9 cellular contexts compared by ENCODE assay signal in the genomic region with DNA sequence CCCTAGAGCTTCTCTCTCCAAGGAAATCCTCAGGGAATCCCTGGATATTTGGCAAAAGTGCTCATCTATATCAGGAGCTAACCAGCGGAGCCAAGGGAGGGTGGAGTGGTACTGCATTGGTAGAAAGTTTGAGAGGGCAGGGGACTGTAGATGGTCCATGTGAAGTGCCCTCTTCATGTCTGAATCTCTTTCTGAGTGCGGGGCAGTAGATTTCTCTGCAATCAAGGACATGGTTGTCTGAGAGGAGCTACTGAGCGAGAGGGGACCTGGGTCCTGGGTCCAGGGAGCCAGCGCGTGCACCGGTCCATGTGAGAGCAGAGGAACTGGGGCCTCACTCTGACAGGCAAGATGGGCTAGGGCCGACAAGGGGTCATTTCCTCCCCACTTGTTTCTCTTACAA. TPM values are rescaled to one million over a fixed set of nuclear protein-coding genes. Genes with fewer than 3 reads are reported as not detected.
DNase-seq lines count a peak whose midpoint lies in the region; ATAC-seq and TF ChIP-seq lines count a peak whose summit lies in the region.
"Had no signal": no experiment of that assay in that cellular context is flagged by ENCODE, and none has a peak within 500 bp of the region (broad histone marks: within the 10 kb centered on the region; RNA-seq: fewer than 3 reads in every experiment).

No MANE protein-coding gene starts in this region.

- peak overlapping the region; percentile 42 for H3K4me3 ChIP-seq in HAP-1
- H3K4me3 ChIP-seq in skeletal muscle cell (ENCODE audit: low read depth, low read length), result peak overlapping the region; percentile 53
- H3K4me3 ChIP-seq in effector memory CD4-positive, alpha-beta T cell (ENCODE audit: insufficient read depth, low read depth, low read length, poor library complexity, severe bottlenecking), result no peak overlapping the region

- peaks cover 20% of the 10 kb centered on the region for H3K4me1 ChIP-seq in HAP-1
- peaks cover 24% of the 10 kb centered on the region for H3K4me1 ChIP-seq in effector memory CD4-positive, alpha-beta T cell (ENCODE audit: control insufficient read depth, insufficient read depth, low read length, poor library complexity, severe bottlenecking)

- peak overlapping the region; percentile 68 for H3K4me3 Mint-ChIP-seq in WTC11
- H3K4me3 Mint-ChIP-seq in glutamatergic neuron (ENCODE audit: unreplicated experiment), result peak overlapping the region; percentile 81

- no peak for DNase-seq in HAP-1 (ENCODE audit: low spot score in 2 of 2)
- no peak for DNase-seq in WTC11 (ENCODE audit: low spot score)
- DNase-seq in glutamatergic neuron, result no peak
- no peak for DNase-seq in skeletal muscle cell (ENCODE audit: low read depth)
- no peak for DNase-seq in COR-L47 (lab: John Stamatoyannopoulos, UW)
- no peak for DNase-seq in effector memory CD4-positive, alpha-beta T cell
- DNase-seq in COLO668 (lab: John Stamatoyannopoulos, UW; ENCODE audit: unreplicated experiment), result no peak

- no peaks in the 10 kb centered on the region for H3K9me3 ChIP-seq in HAP-1
- no peaks in the 10 kb centered on the region for H3K9me3 ChIP-seq in effector memory CD4-positive, alpha-beta T cell (ENCODE audit: control insufficient read depth, low read length)

- no peaks in the 10 kb centered on the region for H3K9me3 Mint-ChIP-seq in WTC11
- peaks cover 6% of the 10 kb centered on the region for H3K9me3 Mint-ChIP-seq in glutamatergic neuron (ENCODE audit: unreplicated experiment)

- no peaks in the 10 kb centered on the region for H3K36me3 Mint-ChIP-seq in WTC11
- H3K36me3 Mint-ChIP-seq in glutamatergic neuron (ENCODE audit: unreplicated experiment), result no peaks in the 10 kb centered on the region

- in situ Hi-C loops in HAP-1 (cut with MboI; ENCODE audit: low sequenced_read_pairs), result no loop called here

- no peaks in the 10 kb centered on the region for H3K27me3 ChIP-seq in HAP-1 (ENCODE audit: low read depth)
- no peaks in the 10 kb centered on the region for H3K27me3 ChIP-seq in effector memory CD4-positive, alpha-beta T cell (replicated peaks; ENCODE audit: control insufficient read depth, insufficient read depth, low read length, poor library complexity, severe bottlenecking)

- no peak for TF ChIP-seq CTCF in WTC11 (IDR thresholded peaks at IDR 0.05)
- no peak for TF ChIP-seq CTCF in glutamatergic neuron (IDR thresholded peaks at IDR 0.05; ENCODE audit: partially characterized antibody, unreplicated experiment)

- no peaks in the 10 kb centered on the region; the same call in 1 of the 2 replicates for H3K27me3 Mint-ChIP-seq in WTC11 (ENCODE audit: low read depth)
- peaks cover 6% of the 10 kb centered on the region for H3K27me3 Mint-ChIP-seq in glutamatergic neuron (ENCODE audit: unreplicated experiment)

- H3K27ac ChIP-seq in effector memory CD4-positive, alpha-beta T cell (ENCODE audit: insufficient read depth, low read length, poor library complexity, severe bottlenecking), result no peak overlapping the region

- H3K4me1 Mint-ChIP-seq in WTC11, result peaks cover 44% of the 10 kb centered on the region
- peaks cover 31% of the 10 kb centered on the region for H3K4me1 Mint-ChIP-seq in glutamatergic neuron (ENCODE audit: low read depth, unreplicated experiment)

- H3K36me3 ChIP-seq in HAP-1 (replicated peaks), result no peaks in the 10 kb centered on the region; the same call in 1 of the 2 replicates
- H3K36me3 ChIP-seq in effector memory CD4-positive, alpha-beta T cell (ENCODE audit: control insufficient read depth, insufficient read depth, low read length), result no peaks in the 10 kb centered on the region

- ATAC-seq in WTC11 (peak; percentile 9), HG03196 (IDR thresholded peaks at IDR 0.05; ENCODE audit: unreplicated experiment) (no peak)

- POLR2A ChIA-PET in WTC11 (lab: Charles Lee), result interaction anchor here (0.6 to 3.2 kb wide), 8 partner anchors 12 to 172 kb away, joined by 3 to 17 read pairs (median 4); partner anchors contain the start of genes ALG9, C11orf52 and PPP2R1B

- H3K27ac Mint-ChIP-seq in WTC11 (peak overlapping the region; percentile 41), glutamatergic neuron (ENCODE audit: unreplicated experiment) (peak overlapping the region; percentile 82)

- CTCF ChIA-PET in WTC11 (lab: Charles Lee), result interaction anchor here (0.7 to 7.9 kb wide), 8 partner anchors 10 to 83 kb away, joined by 3 to 121 read pairs (median 9); partner anchors contain the start of genes ALG9 and C11orf52

TF ChIP-seq in WTC11, 78 proteins besides CTCF, POLR2A, EP300 and RAD21:
- no peak for TF ChIP-seq TCF7 (CRISPR knock-in tag; IDR thresholded peaks at IDR 0.05; ENCODE audit: low read depth)

RNA-seq across cellular contexts. Expression of gene DIXDC1, which starts 0.7 kb away (rescaled TPM):
- total RNA-seq in WTC11 (2021) (12.6 to 14.6 TPM (median 13.5 TPM) in 3 replicates), glutamatergic neuron (ENCODE audit: unreplicated experiment) (27.2 TPM)

RNA-seq across cellular contexts. Expression of gene C11orf52, which starts 19.1 kb away (rescaled TPM):
- total RNA-seq in WTC11 (2021) (2.1 to 4.2 TPM (median 3.0 TPM) in 3 replicates), glutamatergic neuron (ENCODE audit: unreplicated experiment) (not detected)
- total RNA-seq: activated CD8-positive, alpha-beta memory T cell treated with anti-CD3 and anti-CD28 coated beads for 36 hours had no signal

RNA-seq across cellular contexts. Expression of gene HSPB2, which starts 25.3 kb away (rescaled TPM):
- total RNA-seq in WTC11 (2021) (0.33 to 0.62 TPM (median 0.55 TPM) in 3 replicates), glutamatergic neuron (ENCODE audit: unreplicated experiment) (1.4 TPM)
- total RNA-seq: activated CD8-positive, alpha-beta memory T cell treated with anti-CD3 and anti-CD28 coated beads for 36 hours had no signal

RNA-seq across cellular contexts. Expression of gene CRYAB, which starts 26.3 kb away (rescaled TPM):
- total RNA-seq in WTC11 (2021) (1.3 to 2.1 TPM (median 1.4 TPM) in 3 replicates), glutamatergic neuron (ENCODE audit: unreplicated experiment) (0.64 TPM)
- total RNA-seq: activated CD8-positive, alpha-beta memory T cell treated with anti-CD3 and anti-CD28 coated beads for 36 hours had no signal

RNA-seq across cellular contexts. Expression of gene CFAP68, which starts 58.5 kb away (rescaled TPM):
- total RNA-seq in WTC11 (2021), result 18.7 to 22.6 TPM (median 20.4 TPM) in 3 replicates
- 21.7 TPM for total RNA-seq in glutamatergic neuron (ENCODE audit: unreplicated experiment)
